ENCODE assay signal across 10 cellular contexts in genomic region chr9:362936-363335, GRCh38.
"Had no signal": no experiment of that assay in that cellular context is flagged by ENCODE, and none has a peak within 500 bp of the region (broad histone marks: within the 10 kb centered on the region; RNA-seq: fewer than 3 reads in every experiment).

No MANE protein-coding gene starts in this region.

- H3K9ac ChIP-seq: GM23248 had no signal

- H3K4me1 Mint-ChIP-seq: IgD-negative memory B cell had no signal

- H3K9me3 Mint-ChIP-seq: HFFc6, IgD-negative memory B cell had no signal

- H3K27me3 Mint-ChIP-seq: IgD-negative memory B cell had no signal

- H3K4me3 ChIP-seq: GM23248, HAP-1 had no signal

- H3K9me3 ChIP-seq: HAP-1 had no signal

- H2AFZ ChIP-seq: GM23248 had no signal

- H3K36me3 ChIP-seq: HAP-1 had no signal

- H3K27ac Mint-ChIP-seq: HFFc6, IgD-negative memory B cell had no signal

- ATAC-seq: HCT116, HepG2 had no signal

- H3K4me1 ChIP-seq: HAP-1 had no signal

- H3K4me3 Mint-ChIP-seq: HFFc6, IgD-negative memory B cell had no signal

- H3K27ac ChIP-seq: GM23248, HL-60 had no signal

- DNase-seq: GM23248, GOT3, H7, HFFc6, KBM-7 had no signal

- FAIRE-seq: HepG2 had no signal
